ENCODE assay signal across 9 cellular contexts in the genomic region with DNA sequence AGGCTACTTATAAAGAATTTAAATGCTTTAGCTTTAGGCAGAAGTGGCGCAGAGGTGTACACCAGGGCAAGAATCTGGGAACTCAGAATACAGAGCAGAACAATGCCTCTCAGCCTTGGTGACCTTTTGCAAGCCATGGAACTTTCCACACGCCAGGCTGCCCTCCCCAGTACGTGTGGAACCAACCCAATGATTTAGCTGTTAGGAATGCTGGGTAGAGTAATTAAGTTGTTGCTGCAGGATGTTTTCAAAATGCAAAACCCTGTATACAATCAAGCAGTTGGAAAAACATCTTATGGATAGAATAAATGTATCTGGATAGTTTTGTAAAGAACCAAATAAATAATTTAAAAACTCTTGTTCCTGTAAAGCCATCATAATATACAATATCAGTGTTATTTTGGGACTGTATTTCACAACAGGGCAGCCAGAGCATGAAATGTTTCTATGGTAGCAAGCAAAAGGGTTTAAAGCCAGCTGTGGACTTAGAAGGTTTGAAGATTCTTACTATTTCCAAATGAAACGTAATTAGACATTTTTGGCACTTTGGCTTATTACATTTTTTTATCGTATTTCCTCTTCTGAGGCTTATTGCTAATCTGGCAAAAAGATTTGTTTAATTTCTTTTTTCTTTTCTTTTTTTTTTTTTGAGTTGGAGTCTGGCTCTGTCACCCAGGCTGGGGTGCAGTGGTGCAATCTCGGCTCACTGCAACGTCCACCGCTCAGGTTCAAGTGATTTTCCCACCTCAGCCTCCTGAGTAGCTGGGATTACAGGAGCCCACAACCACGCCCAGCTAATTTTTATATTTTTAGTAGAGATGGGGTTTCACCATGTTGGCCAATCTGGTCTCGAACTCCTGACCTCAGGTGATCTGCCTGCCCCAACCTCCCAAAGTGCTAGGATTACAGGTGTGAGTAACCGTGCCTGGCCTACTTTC. TPM values are rescaled to one million over a fixed set of nuclear protein-coding genes. Genes with fewer than 3 reads are reported as not detected.
DNase-seq lines count a peak whose midpoint lies in the region; ATAC-seq and TF ChIP-seq lines count a peak whose summit lies in the region.
"Had no signal": no experiment of that assay in that cellular context is flagged by ENCODE, and none has a peak within 500 bp of the region (broad histone marks: within the 10 kb centered on the region; RNA-seq: fewer than 3 reads in every experiment).

No MANE protein-coding gene starts in this region.

- TF ChIP-seq CTCF in osteoblast (IDR thresholded peaks at IDR 0.05; ENCODE audit: extremely low read depth, low read depth, low read length) = no peak

- no peaks in the 10 kb centered on the region for H3K36me3 ChIP-seq in osteoblast (ENCODE audit: insufficient read depth, low read length)

- peak; percentile 13 for DNase-seq in Caki2 (ENCODE audit: low read depth)
- DNase-seq in SW 1271 (lab: John Stamatoyannopoulos, UW) = peak; percentile 20 to 88
- DNase-seq in globus pallidus (ENCODE audit: low spot score) = peak; percentile 87
- no peak for DNase-seq in osteoblast (ENCODE audit: insufficient read length, low spot score, missing footprints)
- DNase-seq in activated naive CD8-positive, alpha-beta T cell treated with anti-CD3 and anti-CD28 coated beads for 36 hours = no peak
- no peak for DNase-seq in GDM1 (lab: John Stamatoyannopoulos, UW)
- no peak for DNase-seq in NCI-H1092 treated with DMSO at 0.1 percent for 48 hours (lab: John Stamatoyannopoulos, UW)
- DNase-seq: SHP77 treated with DMSO at 0.1 percent for 48 hours had no signal

- H3K27ac ChIP-seq in osteoblast (ENCODE audit: low read depth, low read length) = peak overlapping the region; percentile 37

- no peaks in the 10 kb centered on the region for H3K9me3 Mint-ChIP-seq in activated naive CD8-positive, alpha-beta T cell treated with anti-CD3 and anti-CD28 coated beads for 36 hours

- no peaks in the 10 kb centered on the region for H3K4me1 Mint-ChIP-seq in activated naive CD8-positive, alpha-beta T cell treated with anti-CD3 and anti-CD28 coated beads for 36 hours

- H3K27me3 ChIP-seq in osteoblast (ENCODE audit: insufficient read depth, low read length) = no peaks in the 10 kb centered on the region

- no peaks in the 10 kb centered on the region for H3K36me3 Mint-ChIP-seq in activated naive CD8-positive, alpha-beta T cell treated with anti-CD3 and anti-CD28 coated beads for 36 hours

- no peaks in the 10 kb centered on the region for H3K9me3 ChIP-seq in osteoblast (ENCODE audit: low read depth, low read length)

- peak overlapping the region; percentile 48 for H3K4me2 ChIP-seq in osteoblast (ENCODE audit: insufficient read depth, low read length)

- no peaks in the 10 kb centered on the region for H3K27me3 Mint-ChIP-seq in activated naive CD8-positive, alpha-beta T cell treated with anti-CD3 and anti-CD28 coated beads for 36 hours

- H3K4me1 ChIP-seq in osteoblast (ENCODE audit: insufficient read depth, low read length) = peaks cover 14% of the 10 kb centered on the region

- in situ Hi-C loops in Caki2 (cut with HindIII; ENCODE audit: low pct_unique_long_range_greater_than_20kb, low sequenced_read_pairs) = no loop called here

- no peak for ATAC-seq in HG03135 (IDR thresholded peaks at IDR 0.05; ENCODE audit: unreplicated experiment)

- no peak overlapping the region for H3K27ac Mint-ChIP-seq in activated naive CD8-positive, alpha-beta T cell treated with anti-CD3 and anti-CD28 coated beads for 36 hours

- no peaks in the 10 kb centered on the region for H4K20me1 ChIP-seq in osteoblast (ENCODE audit: insufficient read depth, low read length)

- no peaks in the 10 kb centered on the region for H3K79me2 ChIP-seq in osteoblast (ENCODE audit: insufficient read depth, low read length)

- peak overlapping the region; percentile 19 for H2AFZ ChIP-seq in osteoblast (ENCODE audit: low read length)

- H3K4me3 ChIP-seq in osteoblast (ENCODE audit: insufficient read depth, low read length) = no peak overlapping the region

- H3K4me3 Mint-ChIP-seq in activated naive CD8-positive, alpha-beta T cell treated with anti-CD3 and anti-CD28 coated beads for 36 hours = no peak overlapping the region

RNA-seq across cellular contexts. Expression of a gene that starts 19.6 kb away (rescaled TPM):
- not detected in 2 replicates for total RNA-seq in Caki2 (2014; rRNA removed; shearing (Covaris generic); ENCODE audit: low replicate concordance)
- 0.88 and 1.1 TPM in 2 replicates for total RNA-seq in osteoblast
- under 1 TPM; 0.18 to 0.25 TPM for total RNA-seq in activated naive CD8-positive, alpha-beta T cell treated with anti-CD3 and anti-CD28 coated beads for 36 hours

RNA-seq across cellular contexts. Expression of a gene that starts 28.8 kb away (rescaled TPM):
- 38.4 and 42.5 TPM in 2 replicates for total RNA-seq in Caki2 (2014; rRNA removed; shearing (Covaris generic); ENCODE audit: low replicate concordance)
- 1.8 and 4.0 TPM in 2 replicates for total RNA-seq in osteoblast
- 1 to 10 TPM; 1.9 to 2.0 TPM for total RNA-seq in activated naive CD8-positive, alpha-beta T cell treated with anti-CD3 and anti-CD28 coated beads for 36 hours

Comparison
In these comparisons a context has a peak if more than half of its experiments do, and no peak if none do; other contexts are left out.
1. DNase-seq: peak in Caki2 (single experiment), SW 1271 (2 of 2) and globus pallidus (single experiment); none in osteoblast (single experiment), activated naive CD8-positive, alpha-beta T cell treated with anti-CD3 and anti-CD28 coated beads for 36 hours (single experiment), GDM1 (single experiment) and NCI-H1092 treated with DMSO at 0.1 percent for 48 hours (single experiment).